ENCODE assay signal across 5 cellular contexts in genomic region chrX:144129511-144129910, GRCh38.
DNase-seq lines count a peak whose midpoint lies in the region; ATAC-seq, FAIRE-seq and TF ChIP-seq lines count a peak whose summit lies in the region.
"Not testable (repeated sequence)": the region's sequence is repeated elsewhere in the genome, so short reads cannot be mapped to it uniquely, and the experiment has no call there.

No MANE protein-coding gene starts in this region.

- not testable (repeated sequence) for H3K4me3 ChIP-seq in small intestine (ENCODE audit: low read depth in 1 of 2, low read length in 2 of 2)

- not testable (repeated sequence) for H3K27me3 Mint-ChIP-seq in activated T-helper 17 cell treated with anti-CD3 and anti-CD28 coated beads, Interleukin-2, amount 50 U/mL, for 72 hours

- H3K36me3 Mint-ChIP-seq in activated T-helper 17 cell treated with anti-CD3 and anti-CD28 coated beads, Interleukin-2, amount 50 U/mL, for 72 hours (ENCODE audit: low read depth) = not testable (repeated sequence)

- H3K36me3 ChIP-seq in small intestine (ENCODE audit: control insufficient read depth in 2 of 2, insufficient read depth in 2 of 2, low read length in 2 of 2) = not testable (repeated sequence)

- TF ChIP-seq POLR2A in GM12892 (IDR thresholded peaks at IDR 0.05; ENCODE audit: low read depth, low read length); H54 (IDR thresholded peaks at IDR 0.05; ENCODE audit: low read depth, low read length): not testable (repeated sequence)

- WGBS in small intestine, 3 donors = 63 to 71% (median 64%) methylated on average over 1 of the region's 2 CpGs

- H3K27ac ChIP-seq in small intestine (ENCODE audit: low read depth in 1 of 2, low read length in 1 of 2) = not testable (repeated sequence)

- not testable (repeated sequence) for H3K4me1 Mint-ChIP-seq in activated T-helper 17 cell treated with anti-CD3 and anti-CD28 coated beads, Interleukin-2, amount 50 U/mL, for 72 hours

- not testable (repeated sequence) for H3K4me1 ChIP-seq in small intestine (ENCODE audit: control insufficient read depth in 2 of 2, insufficient read depth in 1 of 2, low read depth in 1 of 2, low read length in 1 of 2)

- H3K27ac Mint-ChIP-seq in activated T-helper 17 cell treated with anti-CD3 and anti-CD28 coated beads, Interleukin-2, amount 50 U/mL, for 72 hours = not testable (repeated sequence)

- not testable (repeated sequence) for H3K9me3 Mint-ChIP-seq in activated T-helper 17 cell treated with anti-CD3 and anti-CD28 coated beads, Interleukin-2, amount 50 U/mL, for 72 hours

- H3K9me3 ChIP-seq in small intestine (ENCODE audit: control insufficient read depth, low read depth) = not testable (repeated sequence)

- not testable (repeated sequence) for H3K27me3 ChIP-seq in small intestine (ENCODE audit: control insufficient read depth in 2 of 2, insufficient read depth in 2 of 2, low read length in 2 of 2)

- DNase-seq in GM12892 (ENCODE audit: insufficient read length); H54 (ENCODE audit: insufficient read length, low spot score); small intestine: not testable (repeated sequence)

- ATAC-seq in activated CD4-positive, CD25-positive, alpha-beta regulatory T cell treated with anti-CD3 and anti-CD28 coated beads, Interleukin-2, amount 50 U/mL, for 24 hours = peak; percentile 56 to 84
- peak; percentile 59 for ATAC-seq in activated T-helper 17 cell treated with anti-CD3 and anti-CD28 coated beads, Interleukin-2, amount 50 U/mL, for 72 hours (replicated peaks)

- H3K4me3 Mint-ChIP-seq in activated T-helper 17 cell treated with anti-CD3 and anti-CD28 coated beads, Interleukin-2, amount 50 U/mL, for 72 hours = not testable (repeated sequence)

- FAIRE-seq in GM12892 (lab: Jason Lieb, UNC) (peak; percentile 87), H54 (lab: Jason Lieb, UNC) (peak; percentile 58), small intestine (lab: Jason Lieb, UNC) (peak; percentile 10)
